In genomic region chr20:45294003-45294368, GRCh38 we compare ENCODE assay signal across 10 cellular contexts. TPM values are rescaled to one million over a fixed set of nuclear protein-coding genes. Genes with fewer than 3 reads are reported as not detected.
A peak's percentile ranks its signal among the peaks of the same experiment; 100 is the strongest.
DNase-seq lines count a peak whose midpoint lies in the region; ATAC-seq, FAIRE-seq and TF ChIP-seq lines count a peak whose summit lies in the region.
"Had no signal": no experiment of that assay in that cellular context is flagged by ENCODE, and none has a peak within 500 bp of the region (broad histone marks: within the 10 kb centered on the region; RNA-seq: fewer than 3 reads in every experiment).

No MANE protein-coding gene starts in this region.

- no peaks in the 10 kb centered on the region for H3K9me3 ChIP-seq in A673 (ENCODE audit: low read depth, low read length, poor library complexity, severe bottlenecking)
- no peaks in the 10 kb centered on the region for H3K9me3 ChIP-seq in H9 (ENCODE audit: control insufficient read depth, low read depth, low read length)
- H3K9me3 ChIP-seq in K562 (replicated peaks; ENCODE audit: control insufficient read depth, insufficient read depth, low read depth, low read length) = peaks cover 3% of the 10 kb centered on the region; the same call in 1 of the 2 replicates

- TF ChIP-seq EP300 in K562 (IDR thresholded peaks at IDR 0.05; ENCODE audit: low read length) = no peak

- no peak; the same call in 1 of the 2 replicates for TF ChIP-seq CTCF in A673 (conservative IDR thresholded peaks at IDR 0.05; ENCODE audit: low read depth, low read length)
- TF ChIP-seq CTCF in H9 (conservative IDR thresholded peaks at IDR 0.05) = no peak; the same call in 2 of the 3 replicates
- peak in 1 of 3 experiments; percentile 28; a peak in 1 of 6 replicates for TF ChIP-seq CTCF in K562 (IDR thresholded peaks at IDR 0.05 in 2 of 3, conservative IDR thresholded peaks at IDR 0.05 in 1 of 3; ENCODE audit: insufficient read depth in 2 of 3, low read depth in 1 of 3, low read length in 3 of 3)
- no peak for TF ChIP-seq CTCF in nephron (IDR thresholded peaks at IDR 0.05; ENCODE audit: unreplicated experiment in 3 of 3)

- peaks cover 13% of the 10 kb centered on the region for H3K23me2 ChIP-seq in H9 (ENCODE audit: insufficient read length, low read depth, low read length, poor library complexity, severe bottlenecking)

- DNase-seq in A673 (ENCODE audit: low spot score) (no peak), H9 (no peak), K562 (ENCODE audit: extremely low read depth in 1 of 4, low spot score in 3 of 4) (no peak), globus pallidus (ENCODE audit: low spot score) (no peak), GM19240 (ENCODE audit: insufficient read length, low spot score) (no peak), foreskin melanocyte (no peak)
- DNase-seq: DMS79 treated with DMSO at 0.1 percent for 48 hours had no signal

- no peak overlapping the region for H3K27ac Mint-ChIP-seq in H9
- peak overlapping the region in 1 of 3 experiments; percentile 18 for H3K27ac Mint-ChIP-seq in nephron

- in situ Hi-C loops in K562 (cut with MboI) = no loop called here

- H3K27me3 Mint-ChIP-seq in H9 (ENCODE audit: low read depth) (peaks cover 64% of the 10 kb centered on the region), nephron (ENCODE audit: low read depth) (peaks cover 34% of the 10 kb centered on the region)

- no peaks in the 10 kb centered on the region for H3K79me2 ChIP-seq in H9 (ENCODE audit: insufficient read depth, low read length)
- no peaks in the 10 kb centered on the region for H3K79me2 ChIP-seq in K562 (ENCODE audit: control insufficient read depth, insufficient read depth, low read length)

- ATAC-seq in K562 (no peak), HG03469 (IDR thresholded peaks at IDR 0.05; ENCODE audit: unreplicated experiment) (no peak)

- no peak overlapping the region for H3K4ac ChIP-seq in H9 (ENCODE audit: low read depth, low read length)

- H3K14ac ChIP-seq in H9 (ENCODE audit: insufficient read depth, low read length) = no peak overlapping the region

- H3K4me3 ChIP-seq in A673 (ENCODE audit: low read depth, low read length, poor library complexity, severe bottlenecking) (peak overlapping the region; percentile 56), K562 (no peak overlapping the region)

- BruUV-seq in A673 (replicated peaks; lab: Mats Ljungman, UMichigan) (no TSS peak), K562 (replicated peaks; lab: Mats Ljungman, UMichigan) (no TSS peak)

- no peak overlapping the region for H2BK5ac ChIP-seq in H9 (ENCODE audit: insufficient read length, low read length)

- no peak overlapping the region for H2BK12ac ChIP-seq in H9 (ENCODE audit: insufficient read length, low read depth, low read length)

- no peak overlapping the region for H3T11ph ChIP-seq in H9 (ENCODE audit: low read length)

- no peak for FAIRE-seq in K562 (lab: Jason Lieb, UNC)

- CTCF ChIA-PET in A673 (lab: Charles Lee) (interaction anchor here (0.8 to 2.8 kb wide), 11 partner anchors 8 to 477 kb away, joined by 3 to 15 read pairs (median 5); partner anchors contain the start of gene SYS1), K562 (lab: Yijun Ruan, JAX; ENCODE audit: low intra/inter-chr PET ratio) (no interaction called here)

- intact Hi-C loops in A673 (cut with micrococcal nuclease; ENCODE audit: unreplicated experiment) = loop anchor here (5.0 kb wide), 1 partner anchor 282 kb away; no protein-coding TSS in a partner anchor
- intact Hi-C loops in K562 (cut with micrococcal nuclease) = loop anchor here (5.0 kb wide), 1 partner anchor 57 kb away; no protein-coding TSS in a partner anchor

- H3K56ac ChIP-seq in H9 (ENCODE audit: insufficient read length, low read depth, low read length) = no peak overlapping the region

- H3K9me1 ChIP-seq in K562 (ENCODE audit: control insufficient read depth, insufficient read depth, low read length) = no peaks in the 10 kb centered on the region

- H3K4me2 ChIP-seq in H9 (ENCODE audit: insufficient read depth, insufficient read length, low read length) = no peak overlapping the region
- H3K4me2 ChIP-seq in K562 (ENCODE audit: insufficient read depth, low read length) = 0 out of 2 replicates have a peak overlapping the region, but pooled peaks have one; percentile 83

- no peak overlapping the region for H4K8ac ChIP-seq in H9 (replicated peaks; ENCODE audit: insufficient read length, low read depth, low read length)

- no peak overlapping the region for H4K91ac ChIP-seq in H9 (ENCODE audit: insufficient read length, low read depth, low read length)

- no peak overlapping the region for H2BK120ac ChIP-seq in H9 (ENCODE audit: low read depth, low read length, poor library complexity, severe bottlenecking)

- no peak overlapping the region for H2AK5ac ChIP-seq in H9 (ENCODE audit: insufficient read length, low read length)

- H3K9ac ChIP-seq in H9 (ENCODE audit: extremely low read depth, insufficient read length, low read length) (no peak overlapping the region), K562 (ENCODE audit: insufficient read depth in 1 of 2, low read depth in 2 of 2, low read length in 2 of 2) (no peak overlapping the region)

- H3K27ac ChIP-seq in A673 (ENCODE audit: low read depth, low read length, poor library complexity, severe bottlenecking) = no peak overlapping the region
- no peak overlapping the region for H3K27ac ChIP-seq in H9 (ENCODE audit: insufficient read length, low read depth, low read length)
- no peak overlapping the region for H3K27ac ChIP-seq in K562 (ENCODE audit: extremely low read depth, low read depth, low read length)

- H2BK15ac ChIP-seq in H9 (ENCODE audit: low read depth, low read length) = no peak overlapping the region

- H3K79me1 ChIP-seq in H9 (ENCODE audit: insufficient read depth, low read depth, low read length, poor library complexity, severe bottlenecking) = no peaks in the 10 kb centered on the region

- H3K27me3 ChIP-seq in A673 (replicated peaks; ENCODE audit: insufficient read depth, low read depth, low read length, poor library complexity) = peaks cover 9% of the 10 kb centered on the region
- peaks cover 5% of the 10 kb centered on the region; the same call in 1 of the 2 replicates for H3K27me3 ChIP-seq in H9 (ENCODE audit: insufficient read depth, low read length)
- H3K27me3 ChIP-seq in K562 (ENCODE audit: control insufficient read depth in 2 of 2, insufficient read depth in 2 of 2, low read length in 2 of 2) = peaks cover 14 to 52% of the 10 kb centered on the region in 2 experiments; a peak in 4 of 5 replicates

- H3K4me1 Mint-ChIP-seq in H9 (peaks cover 8 to 13% of the 10 kb centered on the region in 2 experiments), nephron (peaks cover 5% of the 10 kb centered on the region)

- H3K36me3 Mint-ChIP-seq in H9 (ENCODE audit: insufficient read depth in 1 of 3, low read depth in 3 of 3) = peaks cover 5 to 15% (median 9%) of the 10 kb centered on the region in 3 experiments; a peak in 6 of 7 replicates
- no peaks in the 10 kb centered on the region for H3K36me3 Mint-ChIP-seq in nephron (ENCODE audit: low read depth)

- no peak for TF ChIP-seq RAD21 in K562 (CRISPR knock-in tag; conservative IDR thresholded peaks at IDR 0.05 in 1 of 2, IDR thresholded peaks at IDR 0.05 in 1 of 2)

- no peak for TF ChIP-seq POLR2A in K562 (conservative IDR thresholded peaks at IDR 0.05)

- POLR2A ChIA-PET in A673 (lab: Charles Lee; ENCODE audit: low non-redundant PET) = no interaction called here
- POLR2A ChIA-PET in K562 (lab: Yijun Ruan, JAX) = interaction anchor here (0.5 to 1.8 kb wide), 6 partner anchors 10 to 1799 kb away, joined by 3 to 10 read pairs (median 3); partner anchors contain the start of gene SYS1

- H3K36me3 ChIP-seq in A673 (ENCODE audit: insufficient read depth, low read length, poor library complexity, severe bottlenecking) = no peaks in the 10 kb centered on the region
- no peaks in the 10 kb centered on the region for H3K36me3 ChIP-seq in K562 (ENCODE audit: control insufficient read depth, insufficient read depth, low read length)

- no peak overlapping the region for H4K5ac ChIP-seq in H9 (ENCODE audit: insufficient read length, low read depth, low read length)

- H3K4me1 ChIP-seq in A673 (ENCODE audit: insufficient read depth, low read length, poor library complexity, severe bottlenecking) = peaks cover 9% of the 10 kb centered on the region
- H3K4me1 ChIP-seq in H9 (ENCODE audit: insufficient read depth, low read length) = peaks cover 2% of the 10 kb centered on the region; the same call in 1 of the 2 replicates
- H3K4me1 ChIP-seq in K562 (replicated peaks in 1 of 2; ENCODE audit: control insufficient read depth in 2 of 2, insufficient read depth in 2 of 2, low read length in 2 of 2) = peaks cover 10 to 19% of the 10 kb centered on the region in 2 experiments; a peak in 4 of 5 replicates

- H3K23ac ChIP-seq in H9 (ENCODE audit: insufficient read length, low read depth, low read length) = no peak overlapping the region

- no peak overlapping the region for H3K18ac ChIP-seq in H9 (ENCODE audit: insufficient read length, low read depth, low read length)

- H3K9me3 Mint-ChIP-seq in H9 = peaks cover 21% of the 10 kb centered on the region in 2 experiments
- H3K9me3 Mint-ChIP-seq in nephron = peaks cover 6% of the 10 kb centered on the region

- H2AFZ ChIP-seq in H9 (ENCODE audit: low read length) = no peak overlapping the region
- H2AFZ ChIP-seq in K562 (ENCODE audit: low read depth, low read length) = peak overlapping the region; percentile 96; the same call in 1 of the 2 replicates

- no CpG with 5 or more reads among the region's 5 CpGs for WGBS in H9 (ENCODE audit: extremely low coverage, insufficient read length, low lambda C conversion rate)
- 2% methylated on average over 4 of the region's 5 CpGs for WGBS in K562 (ENCODE audit: insufficient coverage, low coverage, missing lambda C conversion rate)

- H2BK20ac ChIP-seq in H9 (ENCODE audit: low read depth, low read length, poor library complexity, severe bottlenecking) = no peak overlapping the region

- peak overlapping the region; percentile 71 to 79; a peak in 3 of 5 replicates for H3K4me3 Mint-ChIP-seq in H9
- H3K4me3 Mint-ChIP-seq in nephron = peak overlapping the region; percentile 77 to 79 (median 79)

- H4K20me1 ChIP-seq in H9 (ENCODE audit: control insufficient read depth, insufficient read depth, insufficient read length) (no peaks in the 10 kb centered on the region), K562 (replicated peaks; ENCODE audit: control insufficient read depth, insufficient read depth, low read length) (peaks cover 5% of the 10 kb centered on the region; the same call in 1 of the 2 replicates)

RNA-seq across cellular contexts. Expression of gene RBPJL, which starts 12.7 kb away (rescaled TPM):
- total RNA-seq in A673 (2021) (not detected in 2 replicates), H9 (2021) (0.28 TPM in 1 of 2 replicates, not detected in the other), K562 (2014; rRNA removed) (not detected in 2 replicates), K562 (2014; rRNA removed; fragmentation: Illumina TruSeq; extraction: Trizol) (not detected in 2 replicates), K562 (2015; rRNA removed; fragmentation: Illumina TruSeq; extraction: Trizol) (not detected in 2 replicates), K562 (2021) (not detected in 2 replicates)
- total RNA-seq in K562 (2011; cell fraction: chromatin; rRNA removed; ENCODE audit: low replicate concordance) = not detected in 2 replicates
- total RNA-seq in K562 (2011; cell fraction: nucleolus; rRNA removed) = not detected in 2 replicates
- total RNA-seq in K562 (2011; cell fraction: nucleoplasm; rRNA removed) = not detected in 2 replicates
- polyA plus RNA-seq in K562 (2011; rRNA removed) (not detected in 2 replicates), K562 (2014; fragmentation: Illumina TruSeq; extraction: Trizol) (not detected in 2 replicates), K562 (2014; fragmentation: Nextera tagmentation; extraction: Ambion mirVana) (not detected), K562 (2014; rRNA removed) (not detected in 2 replicates)
- not detected in 2 replicates for polyA plus RNA-seq in K562 (2011; cell fraction: cytosol; rRNA removed)
- not detected in 2 replicates for polyA plus RNA-seq in K562 (2011; cell fraction: nucleus; rRNA removed)
- not detected in 2 replicates for polyA plus RNA-seq in K562 (2012)
- polyA minus RNA-seq in K562 (2011; rRNA and poly(A)+ RNA removed) = not detected in 2 replicates
- polyA minus RNA-seq in K562 (2011; cell fraction: cytosol; rRNA and poly(A)+ RNA removed) = not detected in 2 replicates
- polyA minus RNA-seq in K562 (2011; cell fraction: nucleus; rRNA and poly(A)+ RNA removed) = not detected in 2 replicates
- total RNA-seq: Right ventricle myocardium inferior had no signal

RNA-seq across cellular contexts. Expression of gene MATN4, which starts 14.1 kb away (rescaled TPM):
- total RNA-seq in A673 (2021) (0.28 and 0.31 TPM in 2 replicates), H9 (2021) (0.11 TPM in 1 of 2 replicates, not detected in the other), K562 (2014; rRNA removed) (0.09 and 0.24 TPM in 2 replicates), K562 (2014; rRNA removed; fragmentation: Illumina TruSeq; extraction: Trizol) (not detected in 2 replicates), K562 (2015; rRNA removed; fragmentation: Illumina TruSeq; extraction: Trizol) (not detected in 2 replicates), K562 (2021) (0.13 TPM in 1 of 2 replicates, not detected in the other)
- not detected in 2 replicates for total RNA-seq in K562 (2011; cell fraction: chromatin; rRNA removed; ENCODE audit: low replicate concordance)
- not detected in 2 replicates for total RNA-seq in K562 (2011; cell fraction: nucleolus; rRNA removed)
- not detected in 2 replicates for total RNA-seq in K562 (2011; cell fraction: nucleoplasm; rRNA removed)
- polyA plus RNA-seq in K562 (2011; rRNA removed) (not detected in 2 replicates), K562 (2014; fragmentation: Illumina TruSeq; extraction: Trizol) (not detected in 2 replicates), K562 (2014; fragmentation: Nextera tagmentation; extraction: Ambion mirVana) (not detected), K562 (2014; rRNA removed) (0.20 TPM in 1 of 2 replicates, not detected in the other)
- polyA plus RNA-seq in K562 (2011; cell fraction: cytosol; rRNA removed) = 0.15 TPM in 1 of 2 replicates, not detected in the other
- polyA plus RNA-seq in K562 (2011; cell fraction: nucleus; rRNA removed) = 0.08 TPM in 1 of 2 replicates, not detected in the other
- polyA plus RNA-seq in K562 (2012) = 0.04 TPM in 1 of 2 replicates, not detected in the other
- not detected in 2 replicates for polyA minus RNA-seq in K562 (2011; rRNA and poly(A)+ RNA removed)
- polyA minus RNA-seq in K562 (2011; cell fraction: cytosol; rRNA and poly(A)+ RNA removed) = not detected in 2 replicates
- polyA minus RNA-seq in K562 (2011; cell fraction: nucleus; rRNA and poly(A)+ RNA removed) = not detected in 2 replicates
- total RNA-seq: Right ventricle myocardium inferior had no signal

RNA-seq across cellular contexts. Expression of gene SLPI, which starts 39.6 kb away (rescaled TPM):
- total RNA-seq in A673 (2021) (not detected in 2 replicates), H9 (2021) (not detected in 2 replicates), K562 (2014; rRNA removed) (not detected in 2 replicates), K562 (2014; rRNA removed; fragmentation: Illumina TruSeq; extraction: Trizol) (not detected in 2 replicates), K562 (2015; rRNA removed; fragmentation: Illumina TruSeq; extraction: Trizol) (not detected in 2 replicates), K562 (2021) (0.67 and 0.78 TPM in 2 replicates)
- not detected in 2 replicates for total RNA-seq in K562 (2011; cell fraction: chromatin; rRNA removed; ENCODE audit: low replicate concordance)
- not detected in 2 replicates for total RNA-seq in K562 (2011; cell fraction: nucleolus; rRNA removed)
- not detected in 2 replicates for total RNA-seq in K562 (2011; cell fraction: nucleoplasm; rRNA removed)
- polyA plus RNA-seq in K562 (2011; rRNA removed) (not detected in 2 replicates), K562 (2014; fragmentation: Illumina TruSeq; extraction: Trizol) (not detected in 2 replicates), K562 (2014; fragmentation: Nextera tagmentation; extraction: Ambion mirVana) (not detected), K562 (2014; rRNA removed) (not detected in 2 replicates)
- not detected in 2 replicates for polyA plus RNA-seq in K562 (2011; cell fraction: cytosol; rRNA removed)
- polyA plus RNA-seq in K562 (2011; cell fraction: nucleus; rRNA removed) = not detected in 2 replicates
- polyA plus RNA-seq in K562 (2012) = not detected in 2 replicates
- polyA minus RNA-seq in K562 (2011; rRNA and poly(A)+ RNA removed) = not detected in 2 replicates
- 13.5 and 21.4 TPM in 2 replicates for polyA minus RNA-seq in K562 (2011; cell fraction: cytosol; rRNA and poly(A)+ RNA removed)
- polyA minus RNA-seq in K562 (2011; cell fraction: nucleus; rRNA and poly(A)+ RNA removed) = 3.8 and 5.7 TPM in 2 replicates

RNA-seq across cellular contexts. Expression of gene SDC4, which starts 54.2 kb away (rescaled TPM):
- total RNA-seq in A673 (2021) (14.8 and 16.3 TPM in 2 replicates), H9 (2021) (50.7 and 54.3 TPM in 2 replicates), K562 (2014; rRNA removed) (6.0 and 6.9 TPM in 2 replicates), K562 (2014; rRNA removed; fragmentation: Illumina TruSeq; extraction: Trizol) (6.3 and 7.5 TPM in 2 replicates), K562 (2015; rRNA removed; fragmentation: Illumina TruSeq; extraction: Trizol) (8.9 and 9.7 TPM in 2 replicates), K562 (2021) (8.7 and 10.7 TPM in 2 replicates)
- 3.6 and 8.4 TPM in 2 replicates for total RNA-seq in K562 (2011; cell fraction: chromatin; rRNA removed; ENCODE audit: low replicate concordance)
- 8.3 and 10.0 TPM in 2 replicates for total RNA-seq in K562 (2011; cell fraction: nucleolus; rRNA removed)
- total RNA-seq in K562 (2011; cell fraction: nucleoplasm; rRNA removed) = 9.6 and 14.5 TPM in 2 replicates
- polyA plus RNA-seq in K562 (2011; rRNA removed) (4.7 and 5.3 TPM in 2 replicates), K562 (2014; fragmentation: Illumina TruSeq; extraction: Trizol) (7.8 and 8.4 TPM in 2 replicates), K562 (2014; fragmentation: Nextera tagmentation; extraction: Ambion mirVana) (1 to 10 TPM; 2.1 to 4.2 TPM), K562 (2014; rRNA removed) (6.4 and 6.7 TPM in 2 replicates)
- 3.7 and 4.4 TPM in 2 replicates for polyA plus RNA-seq in K562 (2011; cell fraction: cytosol; rRNA removed)
- polyA plus RNA-seq in K562 (2011; cell fraction: nucleus; rRNA removed) = 2.4 and 3.4 TPM in 2 replicates
- 9.2 and 11.6 TPM in 2 replicates for polyA plus RNA-seq in K562 (2012)
- 9.0 and 9.1 TPM in 2 replicates for polyA minus RNA-seq in K562 (2011; rRNA and poly(A)+ RNA removed)
- 6.7 and 7.5 TPM in 2 replicates for polyA minus RNA-seq in K562 (2011; cell fraction: cytosol; rRNA and poly(A)+ RNA removed)
- polyA minus RNA-seq in K562 (2011; cell fraction: nucleus; rRNA and poly(A)+ RNA removed) = 1.2 and 1.7 TPM in 2 replicates
